Comparison of ENCODE assay signal across 10 cellular contexts in the genomic region with DNA sequence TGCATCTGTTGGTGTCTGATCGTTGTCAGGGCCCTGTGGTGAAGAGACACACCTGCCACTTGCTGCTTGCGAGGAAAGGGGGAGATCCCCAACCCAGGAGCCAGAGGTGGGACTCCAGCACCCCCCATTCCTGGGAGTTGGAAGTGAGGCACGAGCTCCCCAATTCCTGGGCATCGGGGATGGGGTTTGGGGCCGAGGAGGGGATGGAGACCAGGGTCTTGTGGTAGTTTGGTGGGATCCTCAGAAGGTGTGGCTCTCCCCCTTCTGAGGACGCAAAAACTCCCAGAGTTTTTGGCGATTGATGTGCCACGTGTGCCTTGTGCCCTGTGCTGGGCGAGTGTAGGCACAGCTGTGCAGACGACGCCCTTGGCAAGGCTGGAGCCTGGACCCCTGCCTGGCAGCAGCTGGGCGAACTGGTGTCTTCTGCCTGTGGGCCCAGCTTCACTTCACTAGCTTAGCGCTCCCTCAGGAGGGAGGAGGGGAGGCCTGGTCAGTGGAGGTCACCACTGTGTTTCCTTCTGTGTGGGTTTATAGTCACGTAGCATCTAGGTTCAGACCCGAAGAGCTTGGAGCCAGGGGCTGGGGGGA. TPM values are rescaled to one million over a fixed set of nuclear protein-coding genes. Genes with fewer than 3 reads are reported as not detected.
DNase-seq lines count a peak whose midpoint lies in the region; ATAC-seq and TF ChIP-seq lines count a peak whose summit lies in the region.
"Had no signal": no experiment of that assay in that cellular context is flagged by ENCODE, and none has a peak within 500 bp of the region (broad histone marks: within the 10 kb centered on the region; RNA-seq: fewer than 3 reads in every experiment).

No MANE protein-coding gene starts in this region.

- H3K9me3 ChIP-seq in GM23248 (ENCODE audit: low read depth) (no peaks in the 10 kb centered on the region), T-helper 17 cell (ENCODE audit: control insufficient read depth, low read length, poor library complexity, severe bottlenecking) (no peaks in the 10 kb centered on the region), hepatocyte (ENCODE audit: low read depth) (no peaks in the 10 kb centered on the region)
- H3K9me3 ChIP-seq: uterus had no signal

- H2AFZ ChIP-seq in GM23248 (no peak overlapping the region), hepatocyte (no peak overlapping the region)

- in situ Hi-C loops in GM23248 (cut with MboI), result no loop called here

- H3K4me3 Mint-ChIP-seq in T-helper 17 cell, result peak overlapping the region; percentile 96
- H3K4me3 Mint-ChIP-seq in stimulated activated effector memory CD8-positive, alpha-beta T cell treated with anti-CD3 and anti-CD28 coated beads, Interleukin-12 subunit alpha, Interleukin-12 subunit beta, amount 100 ng/mL, for 72 hours, result peak overlapping the region; percentile 93

- H3K79me2 ChIP-seq in GM23248 (ENCODE audit: insufficient read depth) (peaks cover 73% of the 10 kb centered on the region), hepatocyte (peaks cover 64% of the 10 kb centered on the region)

- H3K4me1 ChIP-seq in GM23248 (ENCODE audit: insufficient read depth), result peaks cover 19% of the 10 kb centered on the region
- peaks cover 17% of the 10 kb centered on the region for H3K4me1 ChIP-seq in hepatocyte (ENCODE audit: insufficient read depth)

- H3K27me3 ChIP-seq in GM23248 (replicated peaks; ENCODE audit: insufficient read depth) (no peaks in the 10 kb centered on the region), hepatocyte (no peaks in the 10 kb centered on the region)
- H3K27me3 ChIP-seq: uterus had no signal

- H3K9me2 ChIP-seq in GM23248 (ENCODE audit: insufficient read depth) (no peaks in the 10 kb centered on the region), hepatocyte (replicated peaks; ENCODE audit: insufficient read depth) (no peaks in the 10 kb centered on the region)

- H3K4me2 ChIP-seq in GM23248 (ENCODE audit: unreplicated experiment) (peak overlapping the region; percentile 89), hepatocyte (peak overlapping the region; percentile 99)

- DNase-seq in GM23248 (no peak), T-helper 17 cell (no peak), hepatocyte (ENCODE audit: low spot score) (no peak), GF-D8 (lab: John Stamatoyannopoulos, UW) (no peak)
- no peak for DNase-seq in stimulated activated effector memory CD8-positive, alpha-beta T cell treated with anti-CD3 and anti-CD28 coated beads, Interleukin-12 subunit alpha, Interleukin-12 subunit beta, amount 100 ng/mL, for 72 hours (ENCODE audit: low spot score in 2 of 2)
- no peak for DNase-seq in stimulated activated CD4-positive, alpha-beta T cell treated with anti-CD3 and anti-CD28 coated beads, Interleukin-4, amount 100 ng/mL, for 24 hours
- DNase-seq: dermis blood vessel endothelial cell had no signal

- H3K27ac ChIP-seq in GM23248 (peak overlapping the region; percentile 93), hepatocyte (no peak overlapping the region)

- H3K9me3 Mint-ChIP-seq in stimulated activated effector memory CD8-positive, alpha-beta T cell treated with anti-CD3 and anti-CD28 coated beads, Interleukin-12 subunit alpha, Interleukin-12 subunit beta, amount 100 ng/mL, for 72 hours, result no peaks in the 10 kb centered on the region

- no peaks in the 10 kb centered on the region for H3K27me3 Mint-ChIP-seq in T-helper 17 cell

- H3K9ac ChIP-seq in GM23248, result peak overlapping the region; percentile 96; the same call in 1 of the 2 replicates

- WGBS in GM23248 (ENCODE audit: low coverage in 1 of 2, low lambda C conversion rate in 2 of 2, missing lambda C conversion rate in 2 of 2), 2 experiments, result 61 to 63% methylated on average over 14 to 15 of the region's 15 CpGs
- 95% methylated on average over 14 of the region's 15 CpGs for WGBS in hepatocyte (ENCODE audit: low lambda C conversion rate, missing lambda C conversion rate)

- no peak for TF ChIP-seq CTCF in hepatocyte (IDR thresholded peaks at IDR 0.05; ENCODE audit: poor library complexity)

- H3K36me3 ChIP-seq in GM23248 (ENCODE audit: low read depth) (no peaks in the 10 kb centered on the region), hepatocyte (replicated peaks; ENCODE audit: insufficient read depth, low read depth) (no peaks in the 10 kb centered on the region)
- H3K36me3 ChIP-seq: uterus had no signal

- H3K4me1 Mint-ChIP-seq in T-helper 17 cell, result peaks cover 20% of the 10 kb centered on the region
- H3K4me1 Mint-ChIP-seq in stimulated activated effector memory CD8-positive, alpha-beta T cell treated with anti-CD3 and anti-CD28 coated beads, Interleukin-12 subunit alpha, Interleukin-12 subunit beta, amount 100 ng/mL, for 72 hours, result peaks cover 31% of the 10 kb centered on the region

- H3K4me3 ChIP-seq in GM23248 (peak overlapping the region; percentile 91), hepatocyte (no peak overlapping the region)
- H3K4me3 ChIP-seq: uterus had no signal

- peaks cover 24% of the 10 kb centered on the region; the same call in 1 of the 2 replicates for H4K20me1 ChIP-seq in GM23248 (ENCODE audit: insufficient read depth)
- peaks cover 64% of the 10 kb centered on the region for H4K20me1 ChIP-seq in hepatocyte (ENCODE audit: insufficient read depth, poor library complexity, severe bottlenecking)

- H3F3A ChIP-seq in GM23248 (ENCODE audit: insufficient read depth), result no peaks in the 10 kb centered on the region

- peak overlapping the region; percentile 94 for H3K27ac Mint-ChIP-seq in T-helper 17 cell
- peak overlapping the region; percentile 84 for H3K27ac Mint-ChIP-seq in stimulated activated effector memory CD8-positive, alpha-beta T cell treated with anti-CD3 and anti-CD28 coated beads, Interleukin-12 subunit alpha, Interleukin-12 subunit beta, amount 100 ng/mL, for 72 hours

- no peaks in the 10 kb centered on the region for H3K36me3 Mint-ChIP-seq in T-helper 17 cell (ENCODE audit: low read depth)
- peaks cover 31% of the 10 kb centered on the region for H3K36me3 Mint-ChIP-seq in stimulated activated effector memory CD8-positive, alpha-beta T cell treated with anti-CD3 and anti-CD28 coated beads, Interleukin-12 subunit alpha, Interleukin-12 subunit beta, amount 100 ng/mL, for 72 hours

- ATAC-seq in T-helper 17 cell (no peak), HG02981 (IDR thresholded peaks at IDR 0.05; ENCODE audit: unreplicated experiment) (no peak)
- ATAC-seq in stimulated activated effector memory CD8-positive, alpha-beta T cell treated with anti-CD3 and anti-CD28 coated beads, Interleukin-12 subunit alpha, Interleukin-12 subunit beta, amount 100 ng/mL, for 72 hours, result no peak
- ATAC-seq: activated CD4-positive, CD25-positive, alpha-beta regulatory T cell treated with anti-CD3 and anti-CD28 coated beads, Interleukin-2, amount 50 U/mL, for 24 hours had no signal

RNA-seq across cellular contexts. Expression of gene GUK1, which starts 2.6 kb away (rescaled TPM):
- total RNA-seq in GM23248 (2014; rRNA removed; shearing (Covaris generic)), result 324 and 340 TPM in 2 replicates
- polyA plus RNA-seq in GM23248 (2016; fragmentation: Nextera tagmentation; extraction: Ambion mirVana) (554 and 574 TPM in 2 replicates), hepatocyte (306 and 368 TPM in 2 replicates)
- total RNA-seq in T-helper 17 cell (100 to 1,000 TPM; 233 to 245 TPM), hepatocyte (157 and 158 TPM in 2 replicates)

RNA-seq across cellular contexts. Expression of gene GJC2, which starts 7.0 kb away (rescaled TPM):
- total RNA-seq in GM23248 (2014; rRNA removed; shearing (Covaris generic)), result 0.54 and 2.7 TPM in 2 replicates
- polyA plus RNA-seq in GM23248 (2016; fragmentation: Nextera tagmentation; extraction: Ambion mirVana) (0.08 and 0.14 TPM in 2 replicates), hepatocyte (0.40 and 0.63 TPM in 2 replicates)
- total RNA-seq in T-helper 17 cell (1 to 10 TPM in 1 of 2 donors, under 1 TPM in 1; 0.94 to 1.9 TPM), hepatocyte (0.80 and 1.6 TPM in 2 replicates)

RNA-seq across cellular contexts. Expression of gene IBA57, which starts 22.9 kb away (rescaled TPM):
- 2.9 and 6.2 TPM in 2 replicates for total RNA-seq in GM23248 (2014; rRNA removed; shearing (Covaris generic))
- polyA plus RNA-seq in GM23248 (2016; fragmentation: Nextera tagmentation; extraction: Ambion mirVana) (2.0 and 3.3 TPM in 2 replicates), hepatocyte (4.7 and 5.6 TPM in 2 replicates)
- total RNA-seq in T-helper 17 cell (10 to 100 TPM; 16.3 to 18.2 TPM), hepatocyte (5.0 and 5.7 TPM in 2 replicates)

RNA-seq across cellular contexts. Expression of gene MRPL55, which starts 33.6 kb away (rescaled TPM):
- total RNA-seq in GM23248 (2014; rRNA removed; shearing (Covaris generic)), result 57.5 and 84.4 TPM in 2 replicates
- polyA plus RNA-seq in GM23248 (2016; fragmentation: Nextera tagmentation; extraction: Ambion mirVana) (94.4 and 95.1 TPM in 2 replicates), hepatocyte (122 and 130 TPM in 2 replicates)
- total RNA-seq in T-helper 17 cell (10 to 100 TPM; 55.2 to 59.9 TPM), hepatocyte (59.6 and 64.8 TPM in 2 replicates)

RNA-seq across cellular contexts. Expression of gene C1orf35, which starts 39.6 kb away (rescaled TPM):
- 11.6 and 15.6 TPM in 2 replicates for total RNA-seq in GM23248 (2014; rRNA removed; shearing (Covaris generic))
- polyA plus RNA-seq in GM23248 (2016; fragmentation: Nextera tagmentation; extraction: Ambion mirVana) (19.9 and 23.4 TPM in 2 replicates), hepatocyte (24.6 and 31.6 TPM in 2 replicates)
- total RNA-seq in T-helper 17 cell (10 to 100 TPM; 20.9 to 21.6 TPM), hepatocyte (8.3 and 12.3 TPM in 2 replicates)
